ENCODE assay signal across 16 cellular contexts in genomic region chr1:119253366-119253765, GRCh38.
"Had no signal": no experiment of that assay in that cellular context is flagged by ENCODE, and none has a peak within 500 bp of the region (broad histone marks: within the 10 kb centered on the region; RNA-seq: fewer than 3 reads in every experiment).

No MANE protein-coding gene starts in this region.

- H3K36me3 ChIP-seq: ascending aorta, thoracic aorta had no signal

- H3K4me1 ChIP-seq: ascending aorta had no signal

- DNase-seq: activated CD4-positive, alpha-beta memory T cell treated with anti-CD3 and anti-CD28 coated beads for 36 hours; activated CD4-positive, alpha-beta T cell treated with anti-CD3 and anti-CD28 coated beads for 1 hour; activated gamma-delta T cell; activated naive CD8-positive, alpha-beta T cell treated with anti-CD3 and anti-CD28 coated beads for 36 hours; activated T-cell treated with anti-CD3 and anti-CD28 coated beads, Interleukin-2, amount 50 U/mL, for 4 hours; caudate nucleus; cortex of kidney; effector CD8-positive, alpha-beta T cell; immature natural killer cell; stimulated activated CD4-positive, alpha-beta T cell treated with anti-CD3 and anti-CD28 coated beads, Interleukin-4, amount 100 ng/mL, for 1 hour; T-cell; T1000 had no signal

- H3K27ac Mint-ChIP-seq: activated CD4-positive, alpha-beta memory T cell treated with anti-CD3 and anti-CD28 coated beads for 36 hours; activated naive CD8-positive, alpha-beta T cell treated with anti-CD3 and anti-CD28 coated beads for 36 hours; immature natural killer cell; nephron; stimulated activated naive CD8-positive, alpha-beta T cell treated with anti-CD3 and anti-CD28 coated beads, Interleukin-15, Interleukin-2, amounts not matched to agents 100 ng/mL and 50 ng/mL, for 24 hours; T-cell had no signal

- H3K4me3 ChIP-seq: ascending aorta, thoracic aorta had no signal

- H3K4me1 Mint-ChIP-seq: activated naive CD8-positive, alpha-beta T cell treated with anti-CD3 and anti-CD28 coated beads for 36 hours; immature natural killer cell; nephron; T-cell had no signal

- H3K36me3 Mint-ChIP-seq: immature natural killer cell had no signal

- H3K27ac ChIP-seq: ascending aorta, thoracic aorta had no signal

- H3K4me3 Mint-ChIP-seq: activated CD4-positive, alpha-beta memory T cell treated with anti-CD3 and anti-CD28 coated beads for 36 hours; activated naive CD8-positive, alpha-beta T cell treated with anti-CD3 and anti-CD28 coated beads for 36 hours; activated T-cell treated with anti-CD3 and anti-CD28 coated beads, Interleukin-2, amount 50 U/mL, for 4 hours; immature natural killer cell; nephron; stimulated activated naive CD8-positive, alpha-beta T cell treated with anti-CD3 and anti-CD28 coated beads, Interleukin-15, Interleukin-2, amounts not matched to agents 100 ng/mL and 50 ng/mL, for 24 hours; T-cell had no signal

- H3K27me3 ChIP-seq: ascending aorta had no signal

- ATAC-seq: activated T-cell treated with anti-CD3 and anti-CD28 coated beads, Interleukin-2, amount 50 U/mL, for 4 hours; T-cell had no signal

- H3K27me3 Mint-ChIP-seq: activated CD4-positive, alpha-beta memory T cell treated with anti-CD3 and anti-CD28 coated beads for 36 hours; activated naive CD8-positive, alpha-beta T cell treated with anti-CD3 and anti-CD28 coated beads for 36 hours; stimulated activated naive CD8-positive, alpha-beta T cell treated with anti-CD3 and anti-CD28 coated beads, Interleukin-15, Interleukin-2, amounts not matched to agents 100 ng/mL and 50 ng/mL, for 24 hours; T-cell had no signal

- H3K9me3 ChIP-seq: ascending aorta, thoracic aorta had no signal
